In genomic region chrX:139784788-139785187, GRCh38 we compare ENCODE assay signal across 13 cellular contexts.
DNase-seq lines count a peak whose midpoint lies in the region; ATAC-seq and TF ChIP-seq lines count a peak whose summit lies in the region.
"Had no signal": no experiment of that assay in that cellular context is flagged by ENCODE, and none has a peak within 500 bp of the region (broad histone marks: within the 10 kb centered on the region; RNA-seq: fewer than 3 reads in every experiment).

No MANE protein-coding gene starts in this region.

- intact Hi-C loops in dendritic cell treated with granulocyte-macrophage colony-stimulating factor and Interleukin-4, amounts not matched to agents 40 ng/mL and 50 ng/mL, for 4 days (cut with micrococcal nuclease): loop anchor here (5.0 kb wide), 1 partner anchor 148 kb away; the partner anchor contains the start of gene ATP11C
- intact Hi-C loops in posterior cingulate gyrus (cut with DNase I): no loop called here

- H3K4me1 Mint-ChIP-seq in dendritic cell treated with granulocyte-macrophage colony-stimulating factor and Interleukin-4, amounts not matched to agents 40 ng/mL and 50 ng/mL, for 4 days (ENCODE audit: low read depth): peaks cover 14% of the 10 kb centered on the region

- H3K9me3 Mint-ChIP-seq in dendritic cell treated with granulocyte-macrophage colony-stimulating factor and Interleukin-4, amounts not matched to agents 40 ng/mL and 50 ng/mL, for 4 days: no peaks in the 10 kb centered on the region
- H3K9me3 Mint-ChIP-seq: CD4-positive, alpha-beta memory T cell; central memory CD8-positive, alpha-beta T cell had no signal

- peak overlapping the region; percentile 35 for H3K27ac Mint-ChIP-seq in dendritic cell treated with granulocyte-macrophage colony-stimulating factor and Interleukin-4, amounts not matched to agents 40 ng/mL and 50 ng/mL, for 4 days

- ATAC-seq in GM18907 (IDR thresholded peaks at IDR 0.05; ENCODE audit: unreplicated experiment) (peak; percentile 91), GM21717 (IDR thresholded peaks at IDR 0.05; ENCODE audit: unreplicated experiment) (peak; percentile 98), HG03097 (IDR thresholded peaks at IDR 0.05; ENCODE audit: low FRiP score, unreplicated experiment) (peak; percentile 81), SK-N-SH treated with all-trans-retinoic acid at 6 μM for 48 hours (no peak)
- ATAC-seq: sciatic nerve had no signal

- H3K36me3 Mint-ChIP-seq in dendritic cell treated with granulocyte-macrophage colony-stimulating factor and Interleukin-4, amounts not matched to agents 40 ng/mL and 50 ng/mL, for 4 days (ENCODE audit: low read depth): peaks cover 34% of the 10 kb centered on the region

- H3K4me3 Mint-ChIP-seq in dendritic cell treated with granulocyte-macrophage colony-stimulating factor and Interleukin-4, amounts not matched to agents 40 ng/mL and 50 ng/mL, for 4 days: no peak overlapping the region
- H3K4me3 Mint-ChIP-seq: CD4-positive, alpha-beta memory T cell; central memory CD8-positive, alpha-beta T cell had no signal

- DNase-seq in posterior cingulate gyrus (no peak), SW 1271 (lab: John Stamatoyannopoulos, UW) (no peak), NCI-H2029 treated with DMSO at 0.1 percent for 48 hours (lab: John Stamatoyannopoulos, UW) (no peak)
- DNase-seq: CD4-positive, alpha-beta memory T cell; NCI-H524; transverse colon had no signal

- H3K27me3 Mint-ChIP-seq in dendritic cell treated with granulocyte-macrophage colony-stimulating factor and Interleukin-4, amounts not matched to agents 40 ng/mL and 50 ng/mL, for 4 days: no peaks in the 10 kb centered on the region
- H3K27me3 Mint-ChIP-seq: CD4-positive, alpha-beta memory T cell; central memory CD8-positive, alpha-beta T cell had no signal

TF ChIP-seq in SK-N-SH treated with all-trans-retinoic acid at 6 μM for 48 hours, 23 proteins besides CTCF, POLR2A, EP300 and RAD21:
- TF ChIP-seq CSRNP3 (CRISPR knock-in tag; IDR thresholded peaks at IDR 0.05): no peak
- TF ChIP-seq ZNF70 (CRISPR knock-in tag; IDR thresholded peaks at IDR 0.05): no peak
- no peak for TF ChIP-seq GLIS3 (CRISPR knock-in tag; IDR thresholded peaks at IDR 0.05)
- no peak for TF ChIP-seq TCF4 (CRISPR knock-in tag; IDR thresholded peaks at IDR 0.05; ENCODE audit: borderline replicate concordance)
- TF ChIP-seq BACH2 (CRISPR knock-in tag; IDR thresholded peaks at IDR 0.05; ENCODE audit: borderline replicate concordance): no peak
- no peak for TF ChIP-seq TSHZ2 (CRISPR knock-in tag; IDR thresholded peaks at IDR 0.05)
